2 cellular contexts compared by ENCODE assay signal in genomic region chr3:191499307-191500125, GRCh38.
A peak's percentile ranks its signal among the peaks of the same experiment; 100 is the strongest.
TF ChIP-seq lines count a peak whose summit lies in the region.

No MANE protein-coding gene starts in this region.

TF ChIP-seq in HepG2, 621 proteins besides CTCF, POLR2A, EP300 and RAD21:
- TF ChIP-seq KAT8 (CRISPR knock-in tag; IDR thresholded peaks at IDR 0.05), result no peak
- no peak for TF ChIP-seq ZNF672 (CRISPR knock-in tag; IDR thresholded peaks at IDR 0.05)
- no peak for TF ChIP-seq TP53 (CRISPR knock-in tag; conservative IDR thresholded peaks at IDR 0.05)
- no peak for TF ChIP-seq ZBTB42 (CRISPR knock-in tag; IDR thresholded peaks at IDR 0.05)
- TF ChIP-seq CAMTA2 (CRISPR knock-in tag; IDR thresholded peaks at IDR 0.05; ENCODE audit: borderline replicate concordance), result no peak
- no peak for TF ChIP-seq TFE3 (CRISPR knock-in tag; IDR thresholded peaks at IDR 0.05)
- TF ChIP-seq KDM5B (CRISPR knock-in tag; IDR thresholded peaks at IDR 0.05; ENCODE audit: borderline replicate concordance), result no peak
- TF ChIP-seq ZNF281 (CRISPR knock-in tag; IDR thresholded peaks at IDR 0.05; ENCODE audit: borderline replicate concordance), result no peak

TF ChIP-seq in K562, 482 proteins besides CTCF, POLR2A, EP300 and RAD21 (continues in another document):
- TF ChIP-seq NBN (IDR thresholded peaks at IDR 0.05; ENCODE audit: low read depth) (no peak), ZNF175 (CRISPR knock-in tag; IDR thresholded peaks at IDR 0.05; ENCODE audit: low read depth) (no peak), TAF7 (tag; IDR thresholded peaks at IDR 0.05) (no peak), YY1 (IDR thresholded peaks at IDR 0.05; ENCODE audit: borderline replicate concordance in 1 of 3, control insufficient read depth in 1 of 3, extremely low read depth in 1 of 3, insufficient read depth in 3 of 3, insufficient read length in 1 of 3, insufficient replicate concordance in 2 of 3, low read depth in 1 of 3, low read length in 2 of 3) (no peak), ZNF512 (tag; IDR thresholded peaks at IDR 0.05) (no peak), HMG20A (CRISPR knock-in tag; conservative IDR thresholded peaks at IDR 0.05) (no peak), FOXJ2 (tag; IDR thresholded peaks at IDR 0.05) (no peak), NR0B1 (IDR thresholded peaks at IDR 0.05; ENCODE audit: partially characterized antibody) (no peak), ZBTB34 (CRISPR knock-in tag; IDR thresholded peaks at IDR 0.05) (no peak), TEAD4 (IDR thresholded peaks at IDR 0.05; ENCODE audit: low read length) (no peak; the same call in 1 of the 2 replicates), TEAD4 (CRISPR knock-in tag; IDR thresholded peaks at IDR 0.05; ENCODE audit: borderline replicate concordance) (no peak), CXXC5 (CRISPR knock-in tag; IDR thresholded peaks at IDR 0.05) (no peak), ZEB2 (IDR thresholded peaks at IDR 0.05) (no peak), COPS2 (conservative IDR thresholded peaks at IDR 0.05) (no peak), UBTF (IDR thresholded peaks at IDR 0.05; ENCODE audit: borderline replicate concordance in 1 of 2, low read depth in 2 of 2, low read length in 2 of 2) (peak in 1 of 2 experiments; percentile 68; a peak in 1 of 4 replicates), AFF1 (IDR thresholded peaks at IDR 0.05; ENCODE audit: low read depth in 1 of 2, partially characterized antibody in 2 of 2) (no peak), CREB1 (IDR thresholded peaks at IDR 0.05) (no peak), CREB1 (CRISPR knock-in tag; IDR thresholded peaks at IDR 0.05) (no peak), HES1 (IDR thresholded peaks at IDR 0.05; ENCODE audit: low read depth) (no peak), ARID2 (IDR thresholded peaks at IDR 0.05) (no peak), ZBTB7A (IDR thresholded peaks at IDR 0.05; ENCODE audit: borderline replicate concordance, control insufficient read depth, low read depth, low read length) (0 out of 2 replicates have a peak, but pooled peaks have one; percentile 18), BHLHE40 (IDR thresholded peaks at IDR 0.05; ENCODE audit: low read length) (0 out of 2 replicates have a peak, but pooled peaks have one; percentile 18), CBX8 (IDR thresholded peaks at IDR 0.05; ENCODE audit: borderline replicate concordance, extremely low read depth, low read depth, low read length, poor library complexity, severe bottlenecking) (no peak), E2F3 (CRISPR knock-in tag; IDR thresholded peaks at IDR 0.05) (no peak), ZMIZ1 (IDR thresholded peaks at IDR 0.05; ENCODE audit: low read depth in 2 of 2, low read length in 2 of 2) (no peak), NFIC (IDR thresholded peaks at IDR 0.05) (peak; percentile 69), GATAD2A (IDR thresholded peaks at IDR 0.05) (no peak), CEBPG (CRISPR knock-in tag; IDR thresholded peaks at IDR 0.05) (no peak), CEBPG (tag; conservative IDR thresholded peaks at IDR 0.05 in 1 of 2, IDR thresholded peaks at IDR 0.05 in 1 of 2) (no peak), EGR1 (conservative IDR thresholded peaks at IDR 0.05) (peak; percentile 95), ZNF785 (CRISPR knock-in tag; IDR thresholded peaks at IDR 0.05) (no peak), SIRT6 (IDR thresholded peaks at IDR 0.05; ENCODE audit: low read depth, low read length) (no peak), CCNT2 (IDR thresholded peaks at IDR 0.05; ENCODE audit: borderline replicate concordance, extremely low read depth, insufficient read length, low read depth, low read length) (peak; percentile 21), SFPQ (IDR thresholded peaks at IDR 0.05; ENCODE audit: low read depth, low read length) (no peak), SMC3 (conservative IDR thresholded peaks at IDR 0.05; ENCODE audit: insufficient read depth, low read depth, low read length) (no peak), ERF (CRISPR knock-in tag; IDR thresholded peaks at IDR 0.05) (no peak), PHF20 (IDR thresholded peaks at IDR 0.05; ENCODE audit: partially characterized antibody) (no peak), E2F6 (IDR thresholded peaks at IDR 0.05; ENCODE audit: borderline replicate concordance in 1 of 2, extremely low read depth in 1 of 2, insufficient read depth in 1 of 2, insufficient read length in 1 of 2, low read depth in 1 of 2, low read length in 1 of 2, poor library complexity in 1 of 2, severe bottlenecking in 1 of 2) (peak in 1 of 2 experiments; percentile 15), CTBP1 (IDR thresholded peaks at IDR 0.05; ENCODE audit: borderline replicate concordance) (peak; percentile 31; the same call in 1 of the 2 replicates), GATA2 (CRISPR knock-in tag; IDR thresholded peaks at IDR 0.05) (no peak), ZNF217 (CRISPR knock-in tag; IDR thresholded peaks at IDR 0.05) (no peak), ELF2 (CRISPR knock-in tag; IDR thresholded peaks at IDR 0.05) (no peak), FOXJ3 (CRISPR knock-in tag; IDR thresholded peaks at IDR 0.05) (no peak)
